Comparison of ENCODE assay signal across 10 cellular contexts in genomic region chr4:56910172-56910967, GRCh38. TPM values are rescaled to one million over a fixed set of nuclear protein-coding genes. Genes with fewer than 3 reads are reported as not detected.
DNase-seq lines count a peak whose midpoint lies in the region; ATAC-seq and TF ChIP-seq lines count a peak whose summit lies in the region.
"Had no signal": no experiment of that assay in that cellular context is flagged by ENCODE, and none has a peak within 500 bp of the region (broad histone marks: within the 10 kb centered on the region; RNA-seq: fewer than 3 reads in every experiment).

No MANE protein-coding gene starts in this region.

- H3K4me3 Mint-ChIP-seq in brain, result peak overlapping the region; percentile 94 to 98 (median 95)

- H3K36me3 ChIP-seq in mucosa of rectum (ENCODE audit: control insufficient read depth in 2 of 2, insufficient read depth in 2 of 2, low read length in 2 of 2), result peaks cover 2 to 4% of the 10 kb centered on the region in 2 donors
- H3K36me3 ChIP-seq: uterus had no signal

- CTCF ChIA-PET in AG04450 (lab: Charles Lee), result no interaction called here

- H3K36me3 Mint-ChIP-seq in brain, result peaks cover 26% of the 10 kb centered on the region

- H3K9ac ChIP-seq in mucosa of rectum (ENCODE audit: low read depth in 1 of 2, low read length in 2 of 2), result peak overlapping the region; percentile 58 to 85

- H3K27me3 Mint-ChIP-seq in brain, result peaks cover 3% of the 10 kb centered on the region

- DNase-seq in AG04450 (ENCODE audit: low read depth, low spot score), result no peak
- DNase-seq in HT-29 (ENCODE audit: low spot score), result peak; percentile 5
- no peak for DNase-seq in left lobe of liver (ENCODE audit: low spot score)
- DNase-seq in SW480 (ENCODE audit: low spot score), result no peak
- DNase-seq in HuH-7 (ENCODE audit: low spot score), result no peak
- DNase-seq in activated CD4-positive, alpha-beta T cell treated with anti-CD3 and anti-CD28 coated beads, Interleukin-2, amount 50 U/mL, for 1 hour, result no peak
- DNase-seq: uterus had no signal

- H3K27ac ChIP-seq in AG04450 (ENCODE audit: low read depth, low read length) (no peak overlapping the region), mucosa of rectum (ENCODE audit: low read depth in 2 of 2, low read length in 2 of 2) (peak overlapping the region in 1 of 2 donors; percentile 91)

- H3K4me1 Mint-ChIP-seq in brain, result peaks cover 53% of the 10 kb centered on the region

- POLR2A ChIA-PET in AG04450 (lab: Yijun Ruan, JAX), result no interaction called here

- H3K9me3 ChIP-seq in AG04450 (ENCODE audit: control insufficient read depth, insufficient read depth, low read length) (no peaks in the 10 kb centered on the region; the same call in 1 of the 2 replicates), mucosa of rectum (ENCODE audit: control insufficient read depth in 2 of 2, low read length in 2 of 2) (no peaks in the 10 kb centered on the region)
- H3K9me3 ChIP-seq: uterus had no signal

- no peaks in the 10 kb centered on the region for H3K27me3 ChIP-seq in AG04450 (ENCODE audit: control insufficient read depth, insufficient read depth, low read length)
- no peaks in the 10 kb centered on the region for H3K27me3 ChIP-seq in mucosa of rectum (ENCODE audit: control insufficient read depth in 2 of 2, insufficient read depth in 2 of 2, low read length in 2 of 2)
- H3K27me3 ChIP-seq: uterus had no signal

- peaks cover 18 to 19% of the 10 kb centered on the region in 2 donors for H3K4me1 ChIP-seq in mucosa of rectum (ENCODE audit: control insufficient read depth in 2 of 2, insufficient read depth in 2 of 2, low read length in 2 of 2)
- H3K4me1 ChIP-seq: uterus had no signal

- ATAC-seq in left lobe of liver, result no peak

- TF ChIP-seq CTCF in AG04450 (IDR thresholded peaks at IDR 0.05; ENCODE audit: low read depth, low read length), result no peak
- no peak for TF ChIP-seq CTCF in brain (conservative IDR thresholded peaks at IDR 0.05)

- H3K9me3 Mint-ChIP-seq in brain, result peaks cover 0 to 2% (median 0%) of the 10 kb centered on the region in 5 experiments

- H3K4me3 ChIP-seq in AG04450 (ENCODE audit: low read depth, low read length) (peak overlapping the region; percentile 85), mucosa of rectum (ENCODE audit: low read length in 2 of 2) (peak overlapping the region; percentile 88)
- H3K4me3 ChIP-seq: lung had no signal

- peak overlapping the region; percentile 68 to 99 (median 95) for H3K27ac Mint-ChIP-seq in brain

RNA-seq across cellular contexts. Expression of gene REST, which starts 2.7 kb away (rescaled TPM):
- polyA plus RNA-seq in AG04450 (2011; rRNA removed) (23.9 and 30.6 TPM in 2 replicates), brain (ENCODE audit: insufficient read depth, low read depth, low replicate concordance) (0.41 TPM)
- polyA minus RNA-seq in AG04450 (2011; rRNA and poly(A)+ RNA removed), result 53.6 and 66.1 TPM in 2 replicates
- total RNA-seq in HT-29 (2014; rRNA removed; shearing (Covaris generic)), result 22.0 and 22.4 TPM in 2 replicates
- 13.4 TPM for total RNA-seq in left lobe of liver
